Comparison of ENCODE assay signal across 15 cellular contexts in the genomic region with DNA sequence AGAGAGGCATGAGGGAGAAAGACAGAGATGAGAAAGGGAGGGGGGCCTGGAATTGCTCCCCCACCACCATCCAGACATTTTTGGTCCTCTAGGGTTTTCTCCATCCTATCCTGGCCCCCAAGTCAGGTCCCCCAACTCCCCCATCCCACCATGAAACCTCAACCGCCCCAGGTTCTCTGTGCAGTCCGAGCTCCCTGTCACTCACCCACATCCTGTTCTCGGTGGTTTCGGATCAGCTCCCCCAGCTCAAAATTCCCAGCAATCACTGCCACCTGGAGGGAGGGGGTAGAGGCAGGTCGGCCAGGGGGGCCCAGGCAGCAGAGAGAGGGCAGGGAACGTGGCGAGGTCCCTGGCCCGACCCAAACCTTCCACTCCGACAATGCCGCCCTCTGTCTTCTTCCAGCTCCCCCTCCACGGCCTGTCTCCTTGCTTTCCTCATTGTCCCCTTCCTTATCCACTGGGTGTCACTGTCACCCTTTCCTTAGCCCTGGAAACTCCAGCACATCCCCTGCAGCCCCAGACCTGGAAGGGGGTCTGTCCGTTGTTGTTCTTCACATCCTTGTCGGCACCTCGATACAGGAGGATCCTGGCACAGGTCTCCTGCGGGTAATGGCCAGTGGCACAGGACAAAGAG. TPM values are rescaled to one million over a fixed set of nuclear protein-coding genes. Genes with fewer than 3 reads are reported as not detected.
DNase-seq lines count a peak whose midpoint lies in the region; TF ChIP-seq lines count a peak whose summit lies in the region.
"Had no signal": no experiment of that assay in that cellular context is flagged by ENCODE, and none has a peak within 500 bp of the region (broad histone marks: within the 10 kb centered on the region; RNA-seq: fewer than 3 reads in every experiment).

No MANE protein-coding gene starts in this region.

- H3K27me3 ChIP-seq in cardiac muscle cell = peaks cover 39% of the 10 kb centered on the region
- H3K27me3 ChIP-seq in vagina = no peaks in the 10 kb centered on the region

- no peak for TF ChIP-seq CTCF in cardiac muscle cell (IDR thresholded peaks at IDR 0.05; ENCODE audit: low read depth, low read length)
- peak; percentile 48 for TF ChIP-seq CTCF in epithelial cell of proximal tubule (conservative IDR thresholded peaks at IDR 0.05; ENCODE audit: low read depth, low read length)
- no peak for TF ChIP-seq CTCF in vagina (IDR thresholded peaks at IDR 0.05)
- no peak for TF ChIP-seq CTCF in GM20000 (IDR thresholded peaks at IDR 0.05; ENCODE audit: extremely low read depth, missing control alignments)

- H3K4me3 ChIP-seq in cardiac muscle cell (no peak overlapping the region), epithelial cell of proximal tubule (ENCODE audit: low read depth, low read length) (peak overlapping the region; percentile 71), vagina (no peak overlapping the region)

- DNase-seq in cardiac muscle cell (ENCODE audit: low read depth in 1 of 2, low spot score in 1 of 2) (peak; percentile 9 to 55), cardiac septum (ENCODE audit: low spot score) (no peak), NCI-H69 (lab: John Stamatoyannopoulos, UW) (peak; percentile 29), epithelial cell of proximal tubule (ENCODE audit: low read depth) (no peak), NCI-H187 (lab: John Stamatoyannopoulos, UW) (no peak), COLO829 (ENCODE audit: low spot score) (no peak), vagina (ENCODE audit: extremely low spot score in 2 of 2) (no peak), GM20000 (ENCODE audit: low spot score) (no peak)
- DNase-seq: activated B cell treated with CpG ODN at 0.5 μM for 24 hours; activated effector memory CD4-positive, alpha-beta T cell treated with Interleukin-2 at 50 U/mL for 16 hours; hypothalamus; OCI-M1; stimulated activated naive CD8-positive, alpha-beta T cell treated with anti-CD3 and anti-CD28 coated beads, Interleukin-15, Interleukin-2, amounts not matched to agents 100 U/mL and 50 U/mL, for 24 hours had no signal

- TF ChIP-seq POLR2A in vagina (IDR thresholded peaks at IDR 0.05) = no peak

- no peaks in the 10 kb centered on the region for H3K36me3 ChIP-seq in cardiac muscle cell
- no peaks in the 10 kb centered on the region for H3K36me3 ChIP-seq in vagina

- H3K9me3 ChIP-seq in cardiac muscle cell (ENCODE audit: low read depth) = no peaks in the 10 kb centered on the region
- H3K9me3 ChIP-seq in vagina = no peaks in the 10 kb centered on the region

- H3K27ac ChIP-seq in cardiac muscle cell (no peak overlapping the region), vagina (no peak overlapping the region)

- intact Hi-C loops in cardiac septum (cut with DNase I) (loop anchor here (2.0 kb wide), 1 partner anchor 79 kb away; no protein-coding TSS in a partner anchor), vagina (cut with DNase I) (no loop called here)

- H3K4me1 ChIP-seq in cardiac muscle cell (ENCODE audit: low read depth) (no peaks in the 10 kb centered on the region), vagina (no peaks in the 10 kb centered on the region)

RNA-seq across cellular contexts. Expression of gene SHANK1, which starts 15.6 kb away (rescaled TPM):
- 2.9 and 8.7 TPM in 2 replicates for total RNA-seq in cardiac muscle cell
- 0.71 and 2.0 TPM in 2 replicates for polyA plus RNA-seq in cardiac muscle cell
- 1.3 TPM for total RNA-seq in cardiac septum
- 0.29 TPM in 1 of 2 replicates, not detected in the other for total RNA-seq in epithelial cell of proximal tubule
- 0.98 TPM for total RNA-seq in vagina
- total RNA-seq: activated B cell treated with CpG ODN at 0.5 μM for 24 hours; natural killer cell treated with Interleukin-12 subunit alpha and Interleukin-12 subunit beta and Interleukin-15 and Interleukin-18, amount 100 ng/mL, for 72 hours had no signal
- polyA plus RNA-seq: CD14-positive monocyte had no signal

RNA-seq across cellular contexts. Expression of gene CLEC11A, which starts 19.1 kb away (rescaled TPM):
- 12.5 and 16.6 TPM in 2 replicates for total RNA-seq in cardiac muscle cell
- 26.7 and 29.4 TPM in 2 replicates for polyA plus RNA-seq in cardiac muscle cell
- 5.1 TPM for total RNA-seq in cardiac septum
- total RNA-seq in epithelial cell of proximal tubule = 2.8 and 12.7 TPM in 2 replicates
- total RNA-seq in vagina = 25.0 TPM

RNA-seq across cellular contexts. Expression of gene C19orf81, which starts 54.8 kb away (rescaled TPM):
- total RNA-seq in cardiac muscle cell = 23.5 and 36.8 TPM in 2 replicates
- polyA plus RNA-seq in cardiac muscle cell = 42.2 and 67.4 TPM in 2 replicates
- 2.1 TPM for total RNA-seq in cardiac septum
- 9.6 TPM in 1 of 2 replicates, not detected in the other for total RNA-seq in epithelial cell of proximal tubule
- not detected for total RNA-seq in vagina
- total RNA-seq: activated B cell treated with CpG ODN at 0.5 μM for 24 hours; natural killer cell treated with Interleukin-12 subunit alpha and Interleukin-12 subunit beta and Interleukin-15 and Interleukin-18, amount 100 ng/mL, for 72 hours had no signal
- polyA plus RNA-seq: CD14-positive monocyte had no signal

Comparison
In these comparisons a context has a peak if more than half of its experiments do, and no peak if none do; other contexts are left out.
1. DNase-seq: peak in cardiac muscle cell (2 of 2) and NCI-H69 (single experiment); none in cardiac septum (single experiment), epithelial cell of proximal tubule (single experiment), NCI-H187 (0 of 2), COLO829 (single experiment), vagina (0 of 2) and GM20000 (single experiment).